1 cellular context compared by ENCODE assay signal in genomic region chr1:30745156-30745833, GRCh38.
TF ChIP-seq lines count a peak whose summit lies in the region.

No MANE protein-coding gene starts in this region.

TF ChIP-seq in liver, 16 proteins besides CTCF, POLR2A, EP300 and RAD21 (continued from another document):
- no peak for TF ChIP-seq GABPA (IDR thresholded peaks at IDR 0.05 in 1 of 2, conservative IDR thresholded peaks at IDR 0.05 in 1 of 2)
- peak; percentile 31 for TF ChIP-seq SP1 (IDR thresholded peaks at IDR 0.05)
- no peak for TF ChIP-seq RXRA (IDR thresholded peaks at IDR 0.05)
- TF ChIP-seq, protein P1, sequence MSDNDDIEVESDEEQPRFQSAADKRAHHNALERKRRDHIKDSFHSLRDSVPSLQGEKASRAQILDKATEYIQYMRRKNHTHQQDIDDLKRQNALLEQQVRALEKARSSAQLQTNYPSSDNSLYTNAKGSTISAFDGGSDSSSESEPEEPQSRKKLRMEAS (IDR thresholded peaks at IDR 0.05): no peak
- TF ChIP-seq JUND (IDR thresholded peaks at IDR 0.05): no peak
- TF ChIP-seq FOXA2 (IDR thresholded peaks at IDR 0.05): no peak
- no peak for TF ChIP-seq YY1 (IDR thresholded peaks at IDR 0.05)
- TF ChIP-seq TAF1 (conservative IDR thresholded peaks at IDR 0.05): no peak
- no peak for TF ChIP-seq NR2F2 (IDR thresholded peaks at IDR 0.05)
- TF ChIP-seq HNF4G (IDR thresholded peaks at IDR 0.05): peak; percentile 9
- no peak for TF ChIP-seq FOXA1 (IDR thresholded peaks at IDR 0.05)
- peak; percentile 51 to 67 for TF ChIP-seq HNF4A (conservative IDR thresholded peaks at IDR 0.05)
TF ChIP-seq in liver: peak in this region for 3.
